ENCODE assay signal across 8 cellular contexts in genomic region chr15:50907866-50908208, GRCh38. TPM values are rescaled to one million over a fixed set of nuclear protein-coding genes. Genes with fewer than 3 reads are reported as not detected.
DNase-seq lines count a peak whose midpoint lies in the region; ATAC-seq, FAIRE-seq and TF ChIP-seq lines count a peak whose summit lies in the region.

No MANE protein-coding gene starts in this region.

- in situ Hi-C loops in astrocyte of the cerebellum (cut with HindIII; ENCODE audit: low sequenced_read_pairs), result no loop called here

- TF ChIP-seq CTCF in A549 (IDR thresholded peaks at IDR 0.05) (no peak), astrocyte of the cerebellum (IDR thresholded peaks at IDR 0.05; ENCODE audit: low read depth, low read length, missing control alignments) (no peak), smooth muscle cell (IDR thresholded peaks at IDR 0.05; ENCODE audit: borderline replicate concordance, insufficient read depth, poor library complexity, severe bottlenecking) (no peak)

- peak; percentile 46 to 53 for DNase-seq in A549 (ENCODE audit: low read depth in 1 of 2, low spot score in 1 of 2)
- DNase-seq in SK-N-MC (ENCODE audit: low read depth, low spot score), result no peak
- no peak for DNase-seq in astrocyte of the cerebellum (ENCODE audit: low read depth)
- no peak for DNase-seq in iPS DF 6.9 (ENCODE audit: low read depth, low spot score)
- DNase-seq in smooth muscle cell (lab: John Stamatoyannopoulos, UW; ENCODE audit: unreplicated experiment), result no peak
- DNase-seq in NCI-H2081 treated with DMSO at 0.1 percent for 48 hours (lab: John Stamatoyannopoulos, UW), result no peak

- peak overlapping the region; percentile 99 for H2AFZ ChIP-seq in smooth muscle cell (ENCODE audit: low read depth)

- H3K4me2 ChIP-seq in A549, result peak overlapping the region; percentile 96
- peak overlapping the region; percentile 97 for H3K4me2 ChIP-seq in smooth muscle cell

- H3K4me1 ChIP-seq in A549, result peaks cover 24% of the 10 kb centered on the region
- H3K4me1 ChIP-seq in iPS DF 6.9 (ENCODE audit: control insufficient read depth, insufficient read depth, low read length), result no peaks in the 10 kb centered on the region
- peaks cover 10% of the 10 kb centered on the region for H3K4me1 ChIP-seq in smooth muscle cell (ENCODE audit: low read depth)

- no peak for TF ChIP-seq RAD21 in A549 (conservative IDR thresholded peaks at IDR 0.05 in 1 of 2, IDR thresholded peaks at IDR 0.05 in 1 of 2)

- no peaks in the 10 kb centered on the region for H4K20me1 ChIP-seq in smooth muscle cell (ENCODE audit: low read depth)

- peak overlapping the region; percentile 88 to 97 for H3K27ac ChIP-seq in A549
- H3K27ac ChIP-seq in SK-N-MC, result no peak overlapping the region
- H3K27ac ChIP-seq in iPS DF 6.9 (ENCODE audit: low read length), result no peak overlapping the region
- peak overlapping the region; percentile 51 for H3K27ac ChIP-seq in smooth muscle cell (ENCODE audit: low read depth)

- TF ChIP-seq EP300 in A549 (IDR thresholded peaks at IDR 0.05), result no peak

- no peaks in the 10 kb centered on the region for H3F3A ChIP-seq in smooth muscle cell (ENCODE audit: low read depth)

- ATAC-seq in A549, result peak; percentile 63 to 77
- peak; percentile 28 for ATAC-seq in GM18505 (IDR thresholded peaks at IDR 0.05; ENCODE audit: unreplicated experiment)
- peak; percentile 32 for ATAC-seq in HG03354 (IDR thresholded peaks at IDR 0.05; ENCODE audit: poor library complexity, severe bottlenecking, unreplicated experiment)

- H3K9ac ChIP-seq in SK-N-MC (ENCODE audit: insufficient read length), result peak overlapping the region; percentile 83
- peak overlapping the region; percentile 92 for H3K9ac ChIP-seq in smooth muscle cell (ENCODE audit: low read depth)

- FAIRE-seq in A549 (lab: Jason Lieb, UNC), result no peak

- POLR2A ChIA-PET in A549 (lab: Yijun Ruan, JAX), result interaction anchor here (1.1 to 1.5 kb wide), 2 partner anchors 23 to 553 kb away, joined by 3 to 10 read pairs; partner anchors contain the start of gene GABPB1

- H3K79me2 ChIP-seq in smooth muscle cell (ENCODE audit: low read depth), result peaks cover 18% of the 10 kb centered on the region

- H3K36me3 ChIP-seq in SK-N-MC (ENCODE audit: insufficient read depth, low read length) (no peaks in the 10 kb centered on the region), iPS DF 6.9 (ENCODE audit: control insufficient read depth, insufficient read depth, low read length) (no peaks in the 10 kb centered on the region; the same call in 1 of the 2 replicates), smooth muscle cell (ENCODE audit: low read depth) (no peaks in the 10 kb centered on the region)

- no peaks in the 10 kb centered on the region for H3K9me3 ChIP-seq in A549
- no peaks in the 10 kb centered on the region for H3K9me3 ChIP-seq in SK-N-MC (ENCODE audit: low read depth, low read length)
- no peaks in the 10 kb centered on the region for H3K9me3 ChIP-seq in iPS DF 6.9 (ENCODE audit: control insufficient read depth, insufficient read depth, low read length)
- no peaks in the 10 kb centered on the region for H3K9me3 ChIP-seq in smooth muscle cell (replicated peaks; ENCODE audit: low read depth)

- TF ChIP-seq POLR2A in A549 (IDR thresholded peaks at IDR 0.05; ENCODE audit: low read length) (no peak), GM18505 (IDR thresholded peaks at IDR 0.05; ENCODE audit: borderline replicate concordance, extremely low read depth, insufficient read depth, insufficient read length) (no peak)

- WGBS in A549 (ENCODE audit: missing lambda C conversion rate), result 4% methylated on average over 15 of the region's 24 CpGs
- WGBS in iPS DF 6.9 (ENCODE audit: insufficient coverage, insufficient read length), result no CpG with 5 or more reads among the region's 24 CpGs
- WGBS in smooth muscle cell (ENCODE audit: low lambda C conversion rate), result under 1% methylated on average over 22 of the region's 24 CpGs

- H3K27me3 ChIP-seq in iPS DF 6.9 (ENCODE audit: control insufficient read depth, insufficient read depth, low read length) (no peaks in the 10 kb centered on the region), smooth muscle cell (ENCODE audit: low read depth) (no peaks in the 10 kb centered on the region)

- CTCF ChIA-PET in A549 (lab: Yijun Ruan, JAX), result interaction anchor here (0.5 to 2.2 kb wide), 14 partner anchors 10 to 409 kb away, joined by 3 to 12 read pairs (median 4); no protein-coding TSS in a partner anchor

- H3K4me3 ChIP-seq in A549, result peak overlapping the region; percentile 81
- H3K4me3 ChIP-seq in SK-N-MC, result peak overlapping the region; percentile 91
- H3K4me3 ChIP-seq in astrocyte of the cerebellum (ENCODE audit: low read depth, low read length), result peak overlapping the region; percentile 94
- H3K4me3 ChIP-seq in iPS DF 6.9 (ENCODE audit: low read length), result peak overlapping the region; percentile 93; the same call in 1 of the 2 replicates
- H3K4me3 ChIP-seq in smooth muscle cell, result peak overlapping the region; percentile 70

TF ChIP-seq in A549, 52 proteins besides CTCF, POLR2A, EP300 and RAD21:
- TF ChIP-seq CHD2 (IDR thresholded peaks at IDR 0.05; ENCODE audit: low read length, partially characterized antibody), result no peak
- TF ChIP-seq NFE2L2 (conservative IDR thresholded peaks at IDR 0.05; ENCODE audit: low read length), result no peak
- no peak for TF ChIP-seq E2F6 (IDR thresholded peaks at IDR 0.05; ENCODE audit: borderline replicate concordance, low read depth)
- TF ChIP-seq BHLHE40 (IDR thresholded peaks at IDR 0.05; ENCODE audit: low read depth, low read length), result no peak
- no peak for TF ChIP-seq TFCP2L1 (CRISPR knock-in tag; IDR thresholded peaks at IDR 0.05)
- TF ChIP-seq PBX3 (IDR thresholded peaks at IDR 0.05), result no peak
- no peak for TF ChIP-seq ATOH8 (CRISPR knock-in tag; IDR thresholded peaks at IDR 0.05; ENCODE audit: low read depth)
- TF ChIP-seq ZNF302 (CRISPR knock-in tag; IDR thresholded peaks at IDR 0.05), result no peak
- no peak for TF ChIP-seq HEYL (CRISPR knock-in tag; IDR thresholded peaks at IDR 0.05)
- no peak for TF ChIP-seq FOSL2 (IDR thresholded peaks at IDR 0.05)
- TF ChIP-seq FOSL2 (CRISPR knock-in tag; IDR thresholded peaks at IDR 0.05), result no peak
- no peak for TF ChIP-seq JUNB (IDR thresholded peaks at IDR 0.05)
- TF ChIP-seq REST (IDR thresholded peaks at IDR 0.05), result no peak
TF ChIP-seq in A549: peak in this region for 0.

RNA-seq across cellular contexts. Expression of gene AP4E1, which starts 0.6 kb away (rescaled TPM):
- polyA plus RNA-seq in A549 (2011; rRNA removed) (9.5 and 9.6 TPM in 2 replicates), A549 (2017; fragmentation: RNase III; extraction: RNeasy Plus Mini Kit Qiagen cat#74134 plus additional on column Dnase treatment) (9.2 to 10.2 TPM (median 9.6 TPM) in 3 replicates), smooth muscle cell (2.3 and 3.5 TPM in 2 replicates)
- polyA plus RNA-seq in A549 (2012; cell fraction: cytosol; rRNA removed), result 1.6 and 1.9 TPM in 2 replicates
- 1.1 and 2.4 TPM in 2 replicates for polyA plus RNA-seq in A549 (2012; cell fraction: nucleus; rRNA removed)
- 6.4 and 6.9 TPM in 2 replicates for polyA minus RNA-seq in A549 (2011; rRNA and poly(A)+ RNA removed)
- 8.2 and 13.4 TPM in 2 replicates for total RNA-seq in smooth muscle cell

Comparison
In these comparisons a context has a peak if more than half of its experiments do, and no peak if none do; other contexts are left out.
1. DNase-seq: peak in A549 (2 of 2); none in SK-N-MC (single experiment), astrocyte of the cerebellum (single experiment), iPS DF 6.9 (single experiment), smooth muscle cell (single experiment) and NCI-H2081 treated with DMSO at 0.1 percent for 48 hours (single experiment).
2. H3K27ac ChIP-seq: peak in A549 (2 of 2) and smooth muscle cell (single experiment); none in SK-N-MC (single experiment) and iPS DF 6.9 (single experiment).
3. Peak in every context shown above with its lines, with median percentiles within 50 percentile points of each other: ATAC-seq and H3K4me3 ChIP-seq.